Comparison of ENCODE assay signal across 17 cellular contexts in genomic region chr13:25732146-25732865, GRCh38.
DNase-seq lines count a peak whose midpoint lies in the region; ATAC-seq, FAIRE-seq and TF ChIP-seq lines count a peak whose summit lies in the region.
"Had no signal": no experiment of that assay in that cellular context is flagged by ENCODE, and none has a peak within 500 bp of the region (broad histone marks: within the 10 kb centered on the region; RNA-seq: fewer than 3 reads in every experiment).

No MANE protein-coding gene starts in this region.

- H3K4me1 Mint-ChIP-seq in astrocyte (ENCODE audit: low read depth, unreplicated experiment): peaks cover 32% of the 10 kb centered on the region

- H3K36me3 ChIP-seq in astrocyte (ENCODE audit: insufficient read depth, low read length) (no peaks in the 10 kb centered on the region), keratinocyte (ENCODE audit: control insufficient read depth in 2 of 2, extremely low read depth in 1 of 2, insufficient read depth in 2 of 2, low read length in 2 of 2) (no peaks in the 10 kb centered on the region), Karpas-422 (ENCODE audit: insufficient read depth, low read length) (no peaks in the 10 kb centered on the region)

- H2AFZ ChIP-seq in astrocyte (ENCODE audit: low read depth, low read length): peak overlapping the region; percentile 11
- peak overlapping the region; percentile 3 for H2AFZ ChIP-seq in keratinocyte (ENCODE audit: control insufficient read depth, low read length)
- no peak overlapping the region for H2AFZ ChIP-seq in Karpas-422 (ENCODE audit: low read length)

- H3K9me1 ChIP-seq in keratinocyte (ENCODE audit: control insufficient read depth, extremely low read depth, insufficient read depth, low read length): no peaks in the 10 kb centered on the region

- DNase-seq in NCI-H510A treated with DMSO at 0.1 percent for 48 hours (lab: John Stamatoyannopoulos, UW) (peak; percentile 30), NCI-H510A (lab: John Stamatoyannopoulos, UW) (no peak), astrocyte (ENCODE audit: low read depth) (peak; percentile 83), keratinocyte (ENCODE audit: low read depth, low spot score) (no peak), urothelium cell line (ENCODE audit: low spot score) (peak; percentile 21), NCI-H2107 (lab: John Stamatoyannopoulos, UW) (no peak), Karpas-422 (no peak)
- DNase-seq: activated CD4-positive, alpha-beta T cell treated with anti-CD3 and anti-CD28 coated beads for 4 hours; activated naive CD4-positive, alpha-beta T cell treated with anti-CD3 and anti-CD28 coated beads, Interleukin-2, amount 10 ng/mL, durations not matched to agents 7 days and 5 days; caudate nucleus; CD4-positive, alpha-beta memory T cell; GDM1; glutamatergic neuron; mucosa of descending colon; posterior cingulate gyrus had no signal

- H3K9me3 Mint-ChIP-seq in astrocyte (ENCODE audit: unreplicated experiment): no peaks in the 10 kb centered on the region
- H3K9me3 Mint-ChIP-seq: activated naive CD4-positive, alpha-beta T cell treated with anti-CD3 and anti-CD28 coated beads, Interleukin-2, amount 10 ng/mL, durations not matched to agents 7 days and 5 days had no signal

- no peaks in the 10 kb centered on the region for H3K27me3 ChIP-seq in astrocyte (ENCODE audit: insufficient read depth, low read length)
- no peaks in the 10 kb centered on the region for H3K27me3 ChIP-seq in keratinocyte (ENCODE audit: control insufficient read depth, extremely low read depth, insufficient read depth, low read length)
- no peaks in the 10 kb centered on the region for H3K27me3 ChIP-seq in Karpas-422 (ENCODE audit: low read length)

- no peaks in the 10 kb centered on the region for H3K9me3 ChIP-seq in astrocyte (ENCODE audit: insufficient read depth, low read depth, low read length)
- no peaks in the 10 kb centered on the region for H3K9me3 ChIP-seq in keratinocyte (ENCODE audit: control insufficient read depth, low read depth, low read length)
- H3K9me3 ChIP-seq in Karpas-422 (ENCODE audit: low read length): no peaks in the 10 kb centered on the region
- H3K9me3 ChIP-seq: mucosa of descending colon had no signal

- H3K9ac ChIP-seq in astrocyte (ENCODE audit: low read length): peak overlapping the region; percentile 70
- H3K9ac ChIP-seq in keratinocyte (ENCODE audit: control insufficient read depth, extremely low read depth, insufficient read depth, low read length): no peak overlapping the region
- H3K9ac ChIP-seq in Karpas-422 (ENCODE audit: low read length): no peak overlapping the region

- no peak for ATAC-seq in GM18873 (IDR thresholded peaks at IDR 0.05; ENCODE audit: low FRiP score, unreplicated experiment)
- ATAC-seq: mucosa of descending colon had no signal

- H3K27me3 Mint-ChIP-seq in astrocyte (ENCODE audit: low read depth, unreplicated experiment): peaks cover 3% of the 10 kb centered on the region

- FAIRE-seq in astrocyte (lab: Jason Lieb, UNC): no peak
- peak; percentile 5 for FAIRE-seq in keratinocyte (lab: Jason Lieb, UNC)
- peak; percentile 5 for FAIRE-seq in urothelium cell line (lab: Jason Lieb, UNC)
- FAIRE-seq: A204.1 had no signal

- H3K4me1 ChIP-seq in astrocyte (ENCODE audit: insufficient read depth, low read length): peaks cover 31% of the 10 kb centered on the region
- H3K4me1 ChIP-seq in keratinocyte (ENCODE audit: control insufficient read depth, extremely low read depth, insufficient read depth, low read length): peaks cover 26% of the 10 kb centered on the region
- H3K4me1 ChIP-seq in Karpas-422 (ENCODE audit: low read length): no peaks in the 10 kb centered on the region

- dilution Hi-C loops in keratinocyte (cut with MboI; ENCODE audit: extremely low pct_ligation_motif_present, low sequenced_read_pairs): no loop called here

- H3K4me2 ChIP-seq in astrocyte (ENCODE audit: low read length): peak overlapping the region; percentile 69
- peak overlapping the region; percentile 75 for H3K4me2 ChIP-seq in keratinocyte (ENCODE audit: control insufficient read depth, extremely low read depth, insufficient read depth, low read depth, low read length)
- H3K4me2 ChIP-seq in Karpas-422 (ENCODE audit: low read depth, low read length, poor library complexity, severe bottlenecking): no peak overlapping the region

- no peaks in the 10 kb centered on the region for H3K36me3 Mint-ChIP-seq in astrocyte (ENCODE audit: low read depth, unreplicated experiment)
- H3K36me3 Mint-ChIP-seq: activated naive CD4-positive, alpha-beta T cell treated with anti-CD3 and anti-CD28 coated beads, Interleukin-2, amount 10 ng/mL, durations not matched to agents 7 days and 5 days; CD4-positive, alpha-beta memory T cell had no signal

- H4K20me1 ChIP-seq in astrocyte (ENCODE audit: insufficient read depth, low read length): no peaks in the 10 kb centered on the region
- H4K20me1 ChIP-seq in keratinocyte (ENCODE audit: control insufficient read depth, extremely low read depth, insufficient read depth, low read length): no peaks in the 10 kb centered on the region
- H4K20me1 ChIP-seq in Karpas-422 (ENCODE audit: insufficient read depth, low read depth, low read length): no peaks in the 10 kb centered on the region

- H3K4me3 Mint-ChIP-seq in astrocyte (ENCODE audit: unreplicated experiment): no peak overlapping the region
- H3K4me3 Mint-ChIP-seq: activated naive CD4-positive, alpha-beta T cell treated with anti-CD3 and anti-CD28 coated beads, Interleukin-2, amount 10 ng/mL, durations not matched to agents 7 days and 5 days; CD4-positive, alpha-beta memory T cell had no signal

- peak overlapping the region; percentile 81 for H3K27ac Mint-ChIP-seq in astrocyte (ENCODE audit: unreplicated experiment)
- H3K27ac Mint-ChIP-seq: activated naive CD4-positive, alpha-beta T cell treated with anti-CD3 and anti-CD28 coated beads, Interleukin-2, amount 10 ng/mL, durations not matched to agents 7 days and 5 days; CD4-positive, alpha-beta memory T cell had no signal

- H3K27ac ChIP-seq in astrocyte (ENCODE audit: low read depth, low read length): peak overlapping the region; percentile 93
- peak overlapping the region; percentile 17 for H3K27ac ChIP-seq in keratinocyte (ENCODE audit: control insufficient read depth, insufficient read depth, low read length)
- no peak overlapping the region for H3K27ac ChIP-seq in Karpas-422 (ENCODE audit: low read length)

- TF ChIP-seq CTCF in astrocyte (IDR thresholded peaks at IDR 0.05; ENCODE audit: insufficient read depth, low read depth, low read length) (no peak), keratinocyte (optimal IDR thresholded peaks at IDR 0.05 in 1 of 3, IDR thresholded peaks at IDR 0.05 in 1 of 3, conservative IDR thresholded peaks at IDR 0.05 in 1 of 3; ENCODE audit: extremely low read depth in 1 of 3, insufficient read depth in 2 of 3, low read length in 3 of 3) (no peak)

- H3K9me2 ChIP-seq in Karpas-422 (replicated peaks; ENCODE audit: insufficient read depth, low read length): no peaks in the 10 kb centered on the region

- no peaks in the 10 kb centered on the region for H3K79me2 ChIP-seq in astrocyte (ENCODE audit: insufficient read depth, low read length)
- no peaks in the 10 kb centered on the region for H3K79me2 ChIP-seq in keratinocyte (ENCODE audit: control insufficient read depth, insufficient read depth, low read length)
- H3K79me2 ChIP-seq in Karpas-422 (ENCODE audit: low read length): no peaks in the 10 kb centered on the region

- no peak overlapping the region for H3K4me3 ChIP-seq in astrocyte (ENCODE audit: insufficient read depth, low read depth, low read length)
- no peak overlapping the region for H3K4me3 ChIP-seq in keratinocyte (ENCODE audit: control insufficient read depth in 2 of 3, extremely low read depth in 1 of 3, insufficient read depth in 2 of 3, low read depth in 1 of 3, low read length in 3 of 3)
- H3K4me3 ChIP-seq in Karpas-422 (ENCODE audit: low read length): no peak overlapping the region
- H3K4me3 ChIP-seq: mucosa of descending colon had no signal

Comparison
In these comparisons a context has a peak if more than half of its experiments do, and no peak if none do; other contexts are left out.
1. DNase-seq: peak in NCI-H510A treated with DMSO at 0.1 percent for 48 hours (single experiment), astrocyte (single experiment) and urothelium cell line (single experiment); none in NCI-H510A (single experiment), keratinocyte (single experiment), NCI-H2107 (single experiment) and Karpas-422 (single experiment).